ENCODE assay signal across 17 cellular contexts in genomic region chr7:35289376-35289775, GRCh38. TPM values are rescaled to one million over a fixed set of nuclear protein-coding genes. Genes with fewer than 3 reads are reported as not detected.
"Had no signal": no experiment of that assay in that cellular context is flagged by ENCODE, and none has a peak within 500 bp of the region (broad histone marks: within the 10 kb centered on the region; RNA-seq: fewer than 3 reads in every experiment).

No MANE protein-coding gene starts in this region.

- ATAC-seq: T-cell had no signal

- DNase-seq: KBM-7, MM.1S, NCI-H1092 treated with DMSO at 0.1 percent for 48 hours, NCI-H1436, NCI-H187, NCI-H2029, NCI-H2081 treated with DMSO at 0.1 percent for 48 hours, NCI-H2171, NCI-H2227 treated with DMSO at 0.1 percent for 48 hours, NCI-H524, NCI-H526 treated with DMSO at 0.1 percent for 48 hours, NCI-H774, SHP77, SW 1271, T-cell had no signal

RNA-seq across cellular contexts. Expression of gene TBX20, which starts 35.5 kb away (rescaled TPM):
- total RNA-seq: LHCN-M2, NCI-H460 had no signal
